1 cellular context compared by ENCODE assay signal in genomic region chr14:105445901-105446845, GRCh38.
TF ChIP-seq lines count a peak whose summit lies in the region.

No MANE protein-coding gene starts in this region.

TF ChIP-seq in HEK293, 187 proteins besides CTCF, POLR2A, EP300 and RAD21 (continued from another document):
- TF ChIP-seq INSM2 (tag by site-specific recombination; IDR thresholded peaks at IDR 0.05) (no peak), OVOL3 (tag by site-specific recombination; IDR thresholded peaks at IDR 0.05) (no peak), HIC1 (tag by site-specific recombination; IDR thresholded peaks at IDR 0.05) (0 out of 2 replicates have a peak, but pooled peaks have one; percentile 20), ZNF645 (tag by site-specific recombination; IDR thresholded peaks at IDR 0.05) (no peak), ZIC2 (tag by site-specific recombination; IDR thresholded peaks at IDR 0.05) (0 out of 2 replicates have a peak, but pooled peaks have one; percentile 24), ZNF112 (tag by site-specific recombination; IDR thresholded peaks at IDR 0.05) (no peak)
